Comparison of ENCODE assay signal across 9 cellular contexts in genomic region chr3:157499342-157499963, GRCh38. TPM values are rescaled to one million over a fixed set of nuclear protein-coding genes. Genes with fewer than 3 reads are reported as not detected.
DNase-seq lines count a peak whose midpoint lies in the region; ATAC-seq lines count a peak whose summit lies in the region.
"Had no signal": no experiment of that assay in that cellular context is flagged by ENCODE, and none has a peak within 500 bp of the region (broad histone marks: within the 10 kb centered on the region; RNA-seq: fewer than 3 reads in every experiment).

No MANE protein-coding gene starts in this region.

- peak overlapping the region; percentile 34 for H3K27ac ChIP-seq in duodenal mucosa (ENCODE audit: low read depth, low read length)

- no peaks in the 10 kb centered on the region for H3K9me3 ChIP-seq in duodenal mucosa (ENCODE audit: control insufficient read depth in 1 of 2, low read length in 2 of 2)

- H3K36me3 ChIP-seq in duodenal mucosa (ENCODE audit: control insufficient read depth in 1 of 2, insufficient read depth in 2 of 2, low read length in 2 of 2), result no peaks in the 10 kb centered on the region

- H3K27ac Mint-ChIP-seq in activated naive CD8-positive, alpha-beta T cell, result no peak overlapping the region
- no peak overlapping the region for H3K27ac Mint-ChIP-seq in activated naive CD8-positive, alpha-beta T cell treated with anti-CD3 and anti-CD28 coated beads, Interleukin-2, amount 50 U/mL, for 24 hours
- H3K27ac Mint-ChIP-seq in natural killer cell treated with Interleukin-12 subunit alpha and Interleukin-12 subunit beta and Interleukin-15 and Interleukin-18, amount 100 ng/mL, for 72 hours, result no peak overlapping the region

- ATAC-seq in activated naive CD8-positive, alpha-beta T cell treated with anti-CD3 and anti-CD28 coated beads, Interleukin-2, amount 50 U/mL, for 24 hours, result no peak
- ATAC-seq in natural killer cell treated with Interleukin-12 subunit alpha and Interleukin-12 subunit beta and Interleukin-15 and Interleukin-18, amount 100 ng/mL, for 72 hours, result no peak

- peaks cover 23% of the 10 kb centered on the region for H3K27me3 Mint-ChIP-seq in activated naive CD8-positive, alpha-beta T cell
- peaks cover 34% of the 10 kb centered on the region for H3K27me3 Mint-ChIP-seq in activated naive CD8-positive, alpha-beta T cell treated with anti-CD3 and anti-CD28 coated beads, Interleukin-2, amount 50 U/mL, for 24 hours
- peaks cover 12 to 31% of the 10 kb centered on the region in 2 donors for H3K27me3 Mint-ChIP-seq in natural killer cell treated with Interleukin-12 subunit alpha and Interleukin-12 subunit beta and Interleukin-15 and Interleukin-18, amount 100 ng/mL, for 72 hours

- peak overlapping the region; percentile 8 for H3K4me3 Mint-ChIP-seq in activated naive CD8-positive, alpha-beta T cell
- no peak overlapping the region for H3K4me3 Mint-ChIP-seq in activated naive CD8-positive, alpha-beta T cell treated with anti-CD3 and anti-CD28 coated beads, Interleukin-2, amount 50 U/mL, for 24 hours
- no peak overlapping the region for H3K4me3 Mint-ChIP-seq in natural killer cell treated with Interleukin-12 subunit alpha and Interleukin-12 subunit beta and Interleukin-15 and Interleukin-18, amount 100 ng/mL, for 72 hours

- H3K4me1 ChIP-seq in duodenal mucosa (ENCODE audit: control insufficient read depth in 1 of 2, insufficient read depth in 2 of 2, low read length in 2 of 2), result peaks cover 6 to 9% of the 10 kb centered on the region in 2 donors

- no peaks in the 10 kb centered on the region for H3K9me3 Mint-ChIP-seq in activated naive CD8-positive, alpha-beta T cell (ENCODE audit: low read depth)
- no peaks in the 10 kb centered on the region for H3K9me3 Mint-ChIP-seq in activated naive CD8-positive, alpha-beta T cell treated with anti-CD3 and anti-CD28 coated beads, Interleukin-2, amount 50 U/mL, for 24 hours
- no peaks in the 10 kb centered on the region for H3K9me3 Mint-ChIP-seq in natural killer cell treated with Interleukin-12 subunit alpha and Interleukin-12 subunit beta and Interleukin-15 and Interleukin-18, amount 100 ng/mL, for 72 hours

- no peak for DNase-seq in activated naive CD8-positive, alpha-beta T cell treated with anti-CD3 and anti-CD28 coated beads, Interleukin-2, amount 50 U/mL, for 24 hours
- DNase-seq in lung microvascular endothelial cell (ENCODE audit: low read depth in 2 of 2) (peak; percentile 39 to 74), dedifferentiated amniotic fluid mesenchymal stem cell (ENCODE audit: extremely low spot score) (no peak), epidermal melanocyte (ENCODE audit: insufficient read length, low spot score) (no peak), NCI-H2081 (lab: John Stamatoyannopoulos, UW) (no peak)
- no peak for DNase-seq in natural killer cell treated with Interleukin-12 subunit alpha and Interleukin-12 subunit beta and Interleukin-15 and Interleukin-18, amount 100 ng/mL, for 72 hours (ENCODE audit: low spot score)

- no peak overlapping the region for H3K9ac ChIP-seq in duodenal mucosa (ENCODE audit: low read depth in 1 of 2, low read length in 2 of 2)

- H3K36me3 Mint-ChIP-seq in activated naive CD8-positive, alpha-beta T cell, result no peaks in the 10 kb centered on the region
- H3K36me3 Mint-ChIP-seq in activated naive CD8-positive, alpha-beta T cell treated with anti-CD3 and anti-CD28 coated beads, Interleukin-2, amount 50 U/mL, for 24 hours (ENCODE audit: low read depth), result no peaks in the 10 kb centered on the region
- no peaks in the 10 kb centered on the region for H3K36me3 Mint-ChIP-seq in natural killer cell treated with Interleukin-12 subunit alpha and Interleukin-12 subunit beta and Interleukin-15 and Interleukin-18, amount 100 ng/mL, for 72 hours

- H3K27me3 ChIP-seq in duodenal mucosa (ENCODE audit: control insufficient read depth in 1 of 2, insufficient read depth in 2 of 2, low read length in 2 of 2), result peaks cover 15 to 22% of the 10 kb centered on the region in 2 donors

- peaks cover 11% of the 10 kb centered on the region for H3K4me1 Mint-ChIP-seq in activated naive CD8-positive, alpha-beta T cell (ENCODE audit: low read depth)
- H3K4me1 Mint-ChIP-seq in activated naive CD8-positive, alpha-beta T cell treated with anti-CD3 and anti-CD28 coated beads, Interleukin-2, amount 50 U/mL, for 24 hours, result no peaks in the 10 kb centered on the region
- H3K4me1 Mint-ChIP-seq in natural killer cell treated with Interleukin-12 subunit alpha and Interleukin-12 subunit beta and Interleukin-15 and Interleukin-18, amount 100 ng/mL, for 72 hours (ENCODE audit: low read depth in 2 of 2), result no peaks in the 10 kb centered on the region

- H3K4me3 ChIP-seq in duodenal mucosa (ENCODE audit: low read depth in 1 of 2, low read length in 2 of 2), result peak overlapping the region; percentile 7 to 61

RNA-seq across cellular contexts. Expression of gene VEPH1, which starts 3.8 kb away (rescaled TPM):
- 9.5 and 20.9 TPM in 2 replicates for total RNA-seq in lung microvascular endothelial cell
- total RNA-seq in natural killer cell treated with Interleukin-12 subunit alpha and Interleukin-12 subunit beta and Interleukin-15 and Interleukin-18, amount 100 ng/mL, for 72 hours, result not detected
- total RNA-seq: T-helper 1 cell treated with Interleukin-12 subunit alpha and Interleukin-12 subunit beta and Interleukin-4 antibody, amounts not matched to agents 30 ng/mL and 1 ng/mL, for 36 hours had no signal

Comparison
In these comparisons a context has a peak if more than half of its experiments do, and no peak if none do; other contexts are left out.
1. DNase-seq: peak in lung microvascular endothelial cell (2 of 2); none in activated naive CD8-positive, alpha-beta T cell treated with anti-CD3 and anti-CD28 coated beads, Interleukin-2, amount 50 U/mL, for 24 hours (single experiment), dedifferentiated amniotic fluid mesenchymal stem cell (single experiment), natural killer cell treated with Interleukin-12 subunit alpha and Interleukin-12 subunit beta and Interleukin-15 and Interleukin-18, amount 100 ng/mL, for 72 hours (single experiment), epidermal melanocyte (single experiment) and NCI-H2081 (0 of 2).
2. RNA of gene VEPH1, which starts 3.8 kb away (total RNA-seq): 9.5 to 20.9 TPM in lung microvascular endothelial cell; not detected in natural killer cell treated with Interleukin-12 subunit alpha and Interleukin-12 subunit beta and Interleukin-15 and Interleukin-18, amount 100 ng/mL, for 72 hours; every median in the first group is over 10 times any median in the second.